ENCODE assay signal across 8 cellular contexts in the genomic region with DNA sequence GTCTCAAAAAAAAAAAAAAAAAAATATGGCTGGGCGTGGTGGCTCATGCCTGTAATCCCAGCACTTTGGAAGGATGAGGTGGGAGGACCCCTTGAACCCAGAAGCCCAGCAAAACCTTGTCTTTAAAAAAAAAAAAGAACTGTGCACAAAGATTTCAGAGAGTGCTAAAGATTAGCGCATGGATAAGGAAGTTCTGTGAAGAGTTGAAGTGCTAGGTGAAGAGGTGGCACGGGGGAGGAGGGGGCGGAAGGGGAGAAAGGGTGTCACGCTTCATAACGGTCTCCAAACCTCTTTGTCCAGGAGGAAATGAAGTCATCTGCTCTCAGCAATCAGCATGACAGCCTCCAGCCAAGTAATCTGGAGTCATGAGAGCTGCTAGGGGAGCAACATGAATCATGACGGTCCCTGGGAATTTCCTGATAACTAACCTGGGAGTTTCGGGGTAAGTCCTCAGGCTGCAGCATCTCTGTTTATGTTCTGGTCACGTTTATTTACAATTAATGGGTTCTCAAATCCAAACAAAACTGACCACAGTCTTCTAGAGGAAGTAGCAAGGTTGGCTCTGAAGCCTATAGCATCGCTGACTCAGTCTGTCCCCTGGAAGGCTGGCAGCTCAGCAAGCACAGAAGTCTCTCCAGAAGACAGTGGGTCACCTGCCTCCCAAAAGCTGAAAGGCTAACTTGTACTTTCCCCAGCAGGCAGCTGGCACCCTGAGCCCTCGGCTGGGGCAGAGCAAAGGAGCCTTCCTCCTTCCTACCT. TPM values are rescaled to one million over a fixed set of nuclear protein-coding genes. Genes with fewer than 3 reads are reported as not detected.
DNase-seq lines count a peak whose midpoint lies in the region; TF ChIP-seq lines count a peak whose summit lies in the region.

No MANE protein-coding gene starts in this region.

- DNase-seq in DMS53 treated with DMSO at 0.1 percent for 48 hours (lab: John Stamatoyannopoulos, UW; ENCODE audit: unreplicated experiment) (peak; percentile 63), H4 (ENCODE audit: low spot score) (peak; percentile 99), left ventricle myocardium inferior (peak; percentile 33), HuH-7 (ENCODE audit: low spot score) (no peak), COLO668 (lab: John Stamatoyannopoulos, UW; ENCODE audit: unreplicated experiment) (no peak)
- DNase-seq in activated T-helper 1 cell treated with anti-CD3 and anti-CD28 coated beads, Interleukin-12 subunit alpha, Interleukin-12 subunit beta, Interleukin-2, Interleukin-4 antibody, amounts not matched to agents 30 ng/mL and 10 ng/mL and 1 ng/mL, durations not matched to agents 14 hours and 24 hours and 36 hours (ENCODE audit: low spot score) = peak; percentile 34
- DNase-seq in stimulated activated CD4-positive, alpha-beta T cell treated with anti-CD3 and anti-CD28 coated beads, Interleukin-4, amount 100 ng/mL, for 24 hours = peak; percentile 64

- no peaks in the 10 kb centered on the region for H3K79me2 ChIP-seq in OCI-LY3 (ENCODE audit: low read length)

- peaks cover 46% of the 10 kb centered on the region for H3K4me1 Mint-ChIP-seq in activated T-helper 1 cell treated with anti-CD3 and anti-CD28 coated beads, Interleukin-12 subunit alpha, Interleukin-12 subunit beta, Interleukin-2, Interleukin-4 antibody, amounts not matched to agents 30 ng/mL and 10 ng/mL and 1 ng/mL, durations not matched to agents 14 hours and 24 hours and 36 hours (ENCODE audit: low read depth)

- H3K27me3 ChIP-seq in OCI-LY3 (ENCODE audit: low read depth, low read length) = no peaks in the 10 kb centered on the region
- peaks cover 27% of the 10 kb centered on the region for H3K27me3 ChIP-seq in left ventricle myocardium inferior (ENCODE audit: low read depth)

- H3K36me3 Mint-ChIP-seq in activated T-helper 1 cell treated with anti-CD3 and anti-CD28 coated beads, Interleukin-12 subunit alpha, Interleukin-12 subunit beta, Interleukin-2, Interleukin-4 antibody, amounts not matched to agents 30 ng/mL and 10 ng/mL and 1 ng/mL, durations not matched to agents 14 hours and 24 hours and 36 hours (ENCODE audit: low read depth) = no peaks in the 10 kb centered on the region

- H3K4me1 ChIP-seq in OCI-LY3 (ENCODE audit: low read length) (peaks cover 26% of the 10 kb centered on the region), left ventricle myocardium inferior (peaks cover 83% of the 10 kb centered on the region)

- peak overlapping the region; percentile 98 for H3K4me2 ChIP-seq in OCI-LY3 (ENCODE audit: low read length)

- H3K4me3 Mint-ChIP-seq in activated T-helper 1 cell treated with anti-CD3 and anti-CD28 coated beads, Interleukin-12 subunit alpha, Interleukin-12 subunit beta, Interleukin-2, Interleukin-4 antibody, amounts not matched to agents 30 ng/mL and 10 ng/mL and 1 ng/mL, durations not matched to agents 14 hours and 24 hours and 36 hours = peak overlapping the region; percentile 45

- H2AFZ ChIP-seq in OCI-LY3 (ENCODE audit: low read depth, low read length) = peak overlapping the region; percentile 46; the same call in 1 of the 2 replicates

- no peaks in the 10 kb centered on the region for H4K20me1 ChIP-seq in OCI-LY3 (ENCODE audit: insufficient read depth, low read length)

- no peak for TF ChIP-seq CTCF in OCI-LY3 (IDR thresholded peaks at IDR 0.05; ENCODE audit: low read depth, low read length)
- no peak for TF ChIP-seq CTCF in left ventricle myocardium inferior (IDR thresholded peaks at IDR 0.05; ENCODE audit: borderline replicate concordance)

- H3K27me3 Mint-ChIP-seq in activated T-helper 1 cell treated with anti-CD3 and anti-CD28 coated beads, Interleukin-12 subunit alpha, Interleukin-12 subunit beta, Interleukin-2, Interleukin-4 antibody, amounts not matched to agents 30 ng/mL and 10 ng/mL and 1 ng/mL, durations not matched to agents 14 hours and 24 hours and 36 hours (ENCODE audit: insufficient read depth) = peaks cover 35% of the 10 kb centered on the region

- H3K9me3 ChIP-seq in OCI-LY3 (ENCODE audit: insufficient read depth, low read length) (no peaks in the 10 kb centered on the region), left ventricle myocardium inferior (replicated peaks) (no peaks in the 10 kb centered on the region)

- H3K9ac ChIP-seq in OCI-LY3 (ENCODE audit: low read length) = peak overlapping the region; percentile 11; the same call in 1 of the 2 replicates

- H3K4me3 ChIP-seq in OCI-LY3 (ENCODE audit: low read length) = peak overlapping the region; percentile 91
- peak overlapping the region; percentile 17 for H3K4me3 ChIP-seq in left ventricle myocardium inferior

- no peaks in the 10 kb centered on the region for H3K9me3 Mint-ChIP-seq in activated T-helper 1 cell treated with anti-CD3 and anti-CD28 coated beads, Interleukin-12 subunit alpha, Interleukin-12 subunit beta, Interleukin-2, Interleukin-4 antibody, amounts not matched to agents 30 ng/mL and 10 ng/mL and 1 ng/mL, durations not matched to agents 14 hours and 24 hours and 36 hours

- intact Hi-C loops in activated T-helper 1 cell treated with anti-CD3 and anti-CD28 coated beads, Interleukin-12 subunit alpha, Interleukin-12 subunit beta, Interleukin-2, Interleukin-4 antibody, amounts not matched to agents 30 ng/mL and 10 ng/mL and 1 ng/mL, durations not matched to agents 14 hours and 24 hours and 36 hours (cut with micrococcal nuclease) = loop anchor here (1.0 to 2.0 kb wide), 2 partner anchors 13 to 22 kb away; no protein-coding TSS in a partner anchor
- intact Hi-C loops in left ventricle myocardium inferior (cut with micrococcal nuclease) = no loop called here

- no peaks in the 10 kb centered on the region for H3K36me3 ChIP-seq in OCI-LY3 (replicated peaks; ENCODE audit: low read depth, low read length)
- H3K36me3 ChIP-seq in left ventricle myocardium inferior = no peaks in the 10 kb centered on the region

- H3K27ac ChIP-seq in OCI-LY3 (ENCODE audit: low read length) (peak overlapping the region; percentile 32; the same call in 1 of the 2 replicates), left ventricle myocardium inferior (replicated peaks) (peak overlapping the region; percentile 92)

- H3K27ac Mint-ChIP-seq in activated T-helper 1 cell treated with anti-CD3 and anti-CD28 coated beads, Interleukin-12 subunit alpha, Interleukin-12 subunit beta, Interleukin-2, Interleukin-4 antibody, amounts not matched to agents 30 ng/mL and 10 ng/mL and 1 ng/mL, durations not matched to agents 14 hours and 24 hours and 36 hours = peak overlapping the region; percentile 56

RNA-seq across cellular contexts. Expression of gene PLAU, which starts 1.9 kb away (rescaled TPM):
- total RNA-seq in H4 (2014; rRNA removed; shearing (Covaris generic)) = 149 and 153 TPM in 2 replicates
- total RNA-seq in activated T-helper 1 cell treated with anti-CD3 and anti-CD28 coated beads, Interleukin-12 subunit alpha, Interleukin-12 subunit beta, Interleukin-2, Interleukin-4 antibody, amounts not matched to agents 30 ng/mL and 10 ng/mL and 1 ng/mL, durations not matched to agents 14 hours and 24 hours and 36 hours = 0.37 and 0.60 TPM in 2 replicates
- 4.9 TPM for total RNA-seq in left ventricle myocardium inferior

RNA-seq across cellular contexts. Expression of gene CAMK2G, which starts 34.7 kb away (rescaled TPM):
- total RNA-seq in H4 (2014; rRNA removed; shearing (Covaris generic)) = 24.1 and 27.4 TPM in 2 replicates
- total RNA-seq in activated T-helper 1 cell treated with anti-CD3 and anti-CD28 coated beads, Interleukin-12 subunit alpha, Interleukin-12 subunit beta, Interleukin-2, Interleukin-4 antibody, amounts not matched to agents 30 ng/mL and 10 ng/mL and 1 ng/mL, durations not matched to agents 14 hours and 24 hours and 36 hours = 15.9 and 18.7 TPM in 2 replicates
- 12.5 TPM for total RNA-seq in left ventricle myocardium inferior

Comparison
In these comparisons a context has a peak if more than half of its experiments do, and no peak if none do; other contexts are left out.
1. DNase-seq: peak in DMS53 treated with DMSO at 0.1 percent for 48 hours (single experiment), H4 (single experiment), activated T-helper 1 cell treated with anti-CD3 and anti-CD28 coated beads, Interleukin-12 subunit alpha, Interleukin-12 subunit beta, Interleukin-2, Interleukin-4 antibody, amounts not matched to agents 30 ng/mL and 10 ng/mL and 1 ng/mL, durations not matched to agents 14 hours and 24 hours and 36 hours (single experiment), left ventricle myocardium inferior (single experiment) and stimulated activated CD4-positive, alpha-beta T cell treated with anti-CD3 and anti-CD28 coated beads, Interleukin-4, amount 100 ng/mL, for 24 hours (single experiment); none in HuH-7 (single experiment) and COLO668 (single experiment).
2. RNA of gene PLAU, which starts 1.9 kb away (total RNA-seq): 149 to 153 TPM in H4; 4.9 TPM in left ventricle myocardium inferior (single experiment) and 0.37 to 0.60 TPM in activated T-helper 1 cell treated with anti-CD3 and anti-CD28 coated beads, Interleukin-12 subunit alpha, Interleukin-12 subunit beta, Interleukin-2, Interleukin-4 antibody, amounts not matched to agents 30 ng/mL and 10 ng/mL and 1 ng/mL, durations not matched to agents 14 hours and 24 hours and 36 hours; every median in the first group is over 10 times any median in the second.